ENCODE assay signal across 1 cellular context in genomic region chr9:136978073-136978864, GRCh38.
TF ChIP-seq lines count a peak whose summit lies in the region.

No MANE protein-coding gene starts in this region.

TF ChIP-seq in A549, 52 proteins besides CTCF, POLR2A, EP300 and RAD21 (continued from another document):
- TF ChIP-seq BCL3 (IDR thresholded peaks at IDR 0.05) (no peak), RCOR1 (IDR thresholded peaks at IDR 0.05; ENCODE audit: low read depth, low read length) (no peak), ZFP36 (IDR thresholded peaks at IDR 0.05; ENCODE audit: borderline replicate concordance, partially characterized antibody) (no peak), PHF8 (IDR thresholded peaks at IDR 0.05; ENCODE audit: borderline replicate concordance, low read depth) (no peak)
